In genomic region chr6:43946641-43947363, GRCh38 we compare ENCODE assay signal across 29 cellular contexts.
"Had no signal": no experiment of that assay in that cellular context is flagged by ENCODE, and none has a peak within 500 bp of the region (broad histone marks: within the 10 kb centered on the region; RNA-seq: fewer than 3 reads in every experiment).

No MANE protein-coding gene starts in this region.

- H3K27ac ChIP-seq: left lung, lower lobe of right lung, neutrophil, pancreas, prostate gland, skin epidermis, suprapubic skin, thoracic aorta, tibial artery, upper lobe of right lung had no signal

- DNase-seq: hypothalamus; immature natural killer cell; kidney; left colon; left lung; lower lobe of right lung; mammary epithelial cell; mesenchymal stem cell; pancreas; retina; right cardiac atrium; stimulated activated CD4-positive, alpha-beta T cell treated with anti-CD3 and anti-CD28 coated beads, Interleukin-12 subunit alpha, Interleukin-12 subunit beta, amount 100 ng/mL, for 4 hours; stimulated activated CD4-positive, alpha-beta T cell treated with anti-CD3 and anti-CD28 coated beads, Interleukin-15, amount 100 ng/mL, for 24 hours; stimulated activated CD4-positive, alpha-beta T cell treated with anti-CD3 and anti-CD28 coated beads, Interleukin-2, amount 100 ng/mL, for 24 hours; stimulated activated CD4-positive, alpha-beta T cell treated with anti-CD3 and anti-CD28 coated beads, Interleukin-4, amount 100 ng/mL, for 1 hour; stimulated activated naive CD4-positive, alpha-beta T cell; tibial artery; trophoblast cell; upper lobe of right lung had no signal

- H3K27me3 Mint-ChIP-seq: stimulated activated naive CD8-positive, alpha-beta T cell treated with anti-CD3 and anti-CD28 coated beads, Interleukin-15, Interleukin-2, amounts not matched to agents 100 ng/mL and 50 ng/mL, for 24 hours had no signal

- H3K27ac Mint-ChIP-seq: immature natural killer cell; nephron; stimulated activated naive CD8-positive, alpha-beta T cell treated with anti-CD3 and anti-CD28 coated beads, Interleukin-15, Interleukin-2, amounts not matched to agents 100 ng/mL and 50 ng/mL, for 24 hours had no signal

- H3K4me1 Mint-ChIP-seq: immature natural killer cell; naive thymus-derived CD8-positive, alpha-beta T cell had no signal

- H3K4me1 ChIP-seq: left lung, lower lobe of right lung, pancreas, prostate gland, suprapubic skin, tibial artery, upper lobe of right lung had no signal

- H3K36me3 ChIP-seq: left lung, lower lobe of right lung, neutrophil, pancreas, prostate gland, suprapubic skin, thoracic aorta, tibial artery, upper lobe of right lung had no signal

- H3K9me3 ChIP-seq: neutrophil, pancreas, prostate gland, upper lobe of right lung had no signal

- ATAC-seq: left colon; left lung; lower lobe of right lung; naive thymus-derived CD8-positive, alpha-beta T cell; pancreas; right cardiac atrium; sciatic nerve; upper lobe of right lung had no signal

- H3K4me3 ChIP-seq: left lung, lower lobe of right lung, pancreas, prostate gland, skin epidermis, suprapubic skin, thoracic aorta, tibial artery, upper lobe of right lung had no signal

- H3K4me3 Mint-ChIP-seq: immature natural killer cell; naive thymus-derived CD8-positive, alpha-beta T cell; nephron; neural crest cell; stimulated activated naive CD8-positive, alpha-beta T cell treated with anti-CD3 and anti-CD28 coated beads, Interleukin-15, Interleukin-2, amounts not matched to agents 100 ng/mL and 50 ng/mL, for 24 hours had no signal

- H3K27me3 ChIP-seq: left lung, neutrophil, pancreas, suprapubic skin, tibial artery, upper lobe of right lung had no signal
